ENCODE assay signal across 10 cellular contexts in genomic region chr6:111848262-111848661, GRCh38.
"Had no signal": no experiment of that assay in that cellular context is flagged by ENCODE, and none has a peak within 500 bp of the region (broad histone marks: within the 10 kb centered on the region; RNA-seq: fewer than 3 reads in every experiment).

No MANE protein-coding gene starts in this region.

- H3K4me3 Mint-ChIP-seq: naive B cell; stimulated activated naive B cell treated with anti-CD40 and anti-IgM and Interleukin-4, amounts not matched to agents 10 μg/mL and 1 μg/mL and 100 μg/mL, for 72 hours had no signal

- H3K9me3 Mint-ChIP-seq: activated naive CD8-positive, alpha-beta T cell treated with anti-CD3 and anti-CD28 coated beads, Interleukin-2, amount 10 ng/mL, durations not matched to agents 7 days and 5 days; naive B cell; stimulated activated naive B cell treated with anti-CD40 and anti-IgM and Interleukin-4, amounts not matched to agents 10 μg/mL and 1 μg/mL and 100 μg/mL, for 72 hours had no signal

- H3K27me3 Mint-ChIP-seq: activated naive CD8-positive, alpha-beta T cell treated with anti-CD3 and anti-CD28 coated beads, Interleukin-2, amount 10 ng/mL, durations not matched to agents 7 days and 5 days; naive B cell; stimulated activated naive B cell treated with anti-CD40 and anti-IgM and Interleukin-4, amounts not matched to agents 10 μg/mL and 1 μg/mL and 100 μg/mL, for 72 hours had no signal

- H3K27ac Mint-ChIP-seq: stimulated activated naive B cell treated with anti-CD40 and anti-IgM and Interleukin-4, amounts not matched to agents 10 μg/mL and 1 μg/mL and 100 μg/mL, for 72 hours had no signal

- H3K36me3 Mint-ChIP-seq: naive B cell had no signal

- ATAC-seq: activated CD4-positive, CD25-positive, alpha-beta regulatory T cell treated with anti-CD3 and anti-CD28 coated beads, Interleukin-2, amount 50 U/mL, for 24 hours; left lobe of liver; stimulated activated naive B cell treated with anti-CD40 and anti-IgM and Interleukin-4, amounts not matched to agents 10 μg/mL and 1 μg/mL and 100 μg/mL, for 72 hours had no signal

- DNase-seq: activated effector memory CD4-positive, alpha-beta T cell treated with anti-CD3 and anti-CD28 coated beads, Interleukin-2, amount 50 U/mL, for 16 hours; activated naive CD8-positive, alpha-beta T cell treated with anti-CD3 and anti-CD28 coated beads, Interleukin-2, amount 10 ng/mL, durations not matched to agents 7 days and 5 days; islet precursor cell; naive B cell; stimulated activated CD4-positive, alpha-beta T cell treated with anti-CD3 and anti-CD28 coated beads, Interleukin-2, amount 100 ng/mL, for 48 hours; stimulated activated naive B cell treated with anti-CD40 and anti-IgM and Interleukin-4, amounts not matched to agents 10 μg/mL and 1 μg/mL and 100 μg/mL, for 72 hours; T-helper 9 cell; thyroid gland had no signal
